In the genomic region with DNA sequence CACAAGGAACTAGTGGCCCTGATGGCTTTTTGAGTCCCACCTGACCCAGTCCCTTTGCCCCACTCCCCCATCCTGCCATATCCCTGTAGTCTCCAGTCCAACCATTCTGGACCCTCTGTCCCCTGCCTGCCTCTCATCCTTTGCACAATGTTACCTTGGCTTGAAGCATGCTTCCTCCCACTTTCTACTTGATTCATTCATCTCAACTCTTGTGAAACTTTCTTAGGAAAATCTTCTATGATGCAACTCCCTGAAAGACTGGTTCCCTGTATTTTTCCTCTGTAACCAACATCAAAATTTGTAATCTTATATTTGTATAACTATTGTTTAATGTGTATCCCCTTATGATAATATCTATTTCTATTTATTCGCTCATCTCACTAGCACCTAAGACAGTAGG, we compare ENCODE assay signal across 30 cellular contexts.
DNase-seq lines count a peak whose midpoint lies in the region; ATAC-seq and TF ChIP-seq lines count a peak whose summit lies in the region.
"Had no signal": no experiment of that assay in that cellular context is flagged by ENCODE, and none has a peak within 500 bp of the region (broad histone marks: within the 10 kb centered on the region; RNA-seq: fewer than 3 reads in every experiment).

No MANE protein-coding gene starts in this region.

- no peaks in the 10 kb centered on the region for H3K79me1 ChIP-seq in IMR-90 (ENCODE audit: low read depth in 1 of 2, low read length in 2 of 2)

- dilution Hi-C loops in IMR-90 (cut with HindIII; ENCODE audit: low sequenced_read_pairs, unreplicated experiment): no loop called here

- no peak overlapping the region for H3K56ac ChIP-seq in IMR-90 (ENCODE audit: extremely low read depth, insufficient read depth, low read length)

- H3K9me3 ChIP-seq in Caco-2: 0 out of 2 replicates have a peak, but pooled peaks cover 6% of the 10 kb centered on the region
- no peaks in the 10 kb centered on the region for H3K9me3 ChIP-seq in IMR-90 (ENCODE audit: control insufficient read depth, insufficient read depth, low read length)
- H3K9me3 ChIP-seq in transverse colon: no peaks in the 10 kb centered on the region
- H3K9me3 ChIP-seq: BLaER1, SJCRH30 had no signal

- POLR2A ChIA-PET in Caco-2 (lab: Charles Lee) (no interaction called here), IMR-90 (lab: Charles Lee; ENCODE audit: unreplicated experiment) (no interaction called here), T-cell (lab: Charles Lee) (no interaction called here)

- ATAC-seq in IMR-90 (ENCODE audit: low read depth) (no peak), T-cell (replicated peaks in 1 of 4) (no peak), GM21619 (IDR thresholded peaks at IDR 0.05; ENCODE audit: unreplicated experiment) (no peak)
- ATAC-seq: GM12878, GM23338, HepG2, K562, Right ventricle myocardium inferior, SK-N-SH treated with all-trans-retinoic acid at 6 μM for 48 hours had no signal

- no peak overlapping the region for H3K4me2 ChIP-seq in IMR-90 (ENCODE audit: low read depth, low read length)
- H3K4me2 ChIP-seq: BLaER1, GM23338, PC-9 had no signal

- H3K27ac Mint-ChIP-seq in Caco-2 (ENCODE audit: unreplicated experiment): peak overlapping the region; percentile 7
- peak overlapping the region in 2 of 5 experiments; percentile 45 to 88 for H3K27ac Mint-ChIP-seq in brain
- no peak overlapping the region for H3K27ac Mint-ChIP-seq in T-cell
- H3K27ac Mint-ChIP-seq: CD4-positive, alpha-beta T cell; GM23338; HFFc6 had no signal

- H3K27ac ChIP-seq in IMR-90 (ENCODE audit: insufficient read depth, low read length) (no peak overlapping the region), transverse colon (no peak overlapping the region)
- H3K27ac ChIP-seq: BLaER1, PC-9, SJCRH30 had no signal

- no peak overlapping the region for H4K5ac ChIP-seq in IMR-90 (ENCODE audit: low read depth, low read length)

- no peak for TF ChIP-seq EP300 in transverse colon (IDR thresholded peaks at IDR 0.05; ENCODE audit: low read depth)

- TF ChIP-seq POLR2A in IMR-90 (IDR thresholded peaks at IDR 0.05; ENCODE audit: low read depth, low read length) (no peak), transverse colon (IDR thresholded peaks at IDR 0.05) (no peak)

- H4K91ac ChIP-seq in IMR-90 (ENCODE audit: insufficient read depth, low read depth, low read length): no peak overlapping the region

- no peak overlapping the region for H2AK9ac ChIP-seq in IMR-90 (replicated peaks; ENCODE audit: low read depth, low read length, poor library complexity)

- H3K9ac ChIP-seq in IMR-90 (ENCODE audit: low read depth, low read length): no peak overlapping the region
- H3K9ac ChIP-seq: BLaER1 had no signal

- H2BK20ac ChIP-seq in IMR-90 (ENCODE audit: low read depth, low read length): no peak overlapping the region

- H3K14ac ChIP-seq in IMR-90 (replicated peaks; ENCODE audit: low read depth, low read length): no peak overlapping the region

- peaks cover 14% of the 10 kb centered on the region for H3K4me1 ChIP-seq in Caco-2
- no peaks in the 10 kb centered on the region for H3K4me1 ChIP-seq in IMR-90 (ENCODE audit: control insufficient read depth, insufficient read depth, low read length)
- no peaks in the 10 kb centered on the region for H3K4me1 ChIP-seq in transverse colon
- H3K4me1 ChIP-seq: BLaER1, SJCRH30 had no signal

- no peak for TF ChIP-seq RAD21 in IMR-90 (IDR thresholded peaks at IDR 0.05; ENCODE audit: low read length)

- CTCF ChIA-PET in Caco-2 (lab: Charles Lee) (no interaction called here), IMR-90 (lab: Yijun Ruan, JAX) (no interaction called here), T-cell (lab: Charles Lee) (no interaction called here)

- H3K36me3 ChIP-seq in Caco-2 (ENCODE audit: control insufficient read depth, insufficient read depth, low read length): no peaks in the 10 kb centered on the region
- no peaks in the 10 kb centered on the region for H3K36me3 ChIP-seq in IMR-90 (ENCODE audit: control insufficient read depth, insufficient read depth, low read length)
- no peaks in the 10 kb centered on the region for H3K36me3 ChIP-seq in transverse colon
- H3K36me3 ChIP-seq: BLaER1, SJCRH30 had no signal

- H3K27me3 ChIP-seq in Caco-2 (replicated peaks; ENCODE audit: control insufficient read depth, insufficient read depth, low read length): no peaks in the 10 kb centered on the region
- no peaks in the 10 kb centered on the region for H3K27me3 ChIP-seq in IMR-90 (ENCODE audit: control insufficient read depth, insufficient read depth, low read length)
- H3K27me3 ChIP-seq in transverse colon: no peaks in the 10 kb centered on the region
- H3K27me3 ChIP-seq: BLaER1, SJCRH30 had no signal

- H3K27me3 Mint-ChIP-seq in Caco-2 (ENCODE audit: insufficient read depth, unreplicated experiment) (no peaks in the 10 kb centered on the region), brain (no peaks in the 10 kb centered on the region), T-cell (no peaks in the 10 kb centered on the region)
- H3K27me3 Mint-ChIP-seq: CD4-positive, alpha-beta T cell had no signal

- no peak overlapping the region for H3K23ac ChIP-seq in IMR-90 (ENCODE audit: low read depth, low read length)

- peaks cover 10% of the 10 kb centered on the region for H3K9me3 Mint-ChIP-seq in Caco-2 (ENCODE audit: unreplicated experiment)
- H3K9me3 Mint-ChIP-seq in brain: no peaks in the 10 kb centered on the region
- H3K9me3 Mint-ChIP-seq in T-cell: peaks cover 4 to 12% (median 6%) of the 10 kb centered on the region in 3 donors
- H3K9me3 Mint-ChIP-seq: CD4-positive, alpha-beta T cell; GM23338; H9 had no signal

- no peak overlapping the region for H3K4ac ChIP-seq in IMR-90 (ENCODE audit: low read depth, low read length)

- no peak for TF ChIP-seq CTCF in Caco-2 (IDR thresholded peaks at IDR 0.05; ENCODE audit: insufficient read depth in 1 of 2, low read depth in 1 of 2, low read length in 1 of 2, severe bottlenecking in 1 of 2, unreplicated experiment in 1 of 2)
- no peak for TF ChIP-seq CTCF in IMR-90 (conservative IDR thresholded peaks at IDR 0.05; ENCODE audit: low read depth, low read length)
- TF ChIP-seq CTCF in brain (conservative IDR thresholded peaks at IDR 0.05): no peak
- TF ChIP-seq CTCF in fibroblast of pulmonary artery (IDR thresholded peaks at IDR 0.05; ENCODE audit: low read length, missing control alignments): no peak
- TF ChIP-seq CTCF in transverse colon (IDR thresholded peaks at IDR 0.05): no peak

- no peak overlapping the region for H2BK120ac ChIP-seq in IMR-90 (ENCODE audit: low read depth, low read length)

- H3K9me1 ChIP-seq in IMR-90 (ENCODE audit: insufficient read depth, low read length): no peaks in the 10 kb centered on the region

- WGBS in IMR-90 (ENCODE audit: extremely low coverage in 2 of 2, insufficient read length in 1 of 2), 2 experiments: no CpG with 5 or more reads among the region's 1 CpG
- 90 to 98% methylated on average over 1 of the region's 1 CpG for WGBS in transverse colon (ENCODE audit: low coverage in 1 of 2), 2 donors

- no peak overlapping the region for H3K18ac ChIP-seq in IMR-90 (ENCODE audit: low read depth, low read length)

- no peak overlapping the region for H2BK5ac ChIP-seq in IMR-90 (ENCODE audit: low read depth, low read length, poor library complexity, severe bottlenecking)

- H3K4me1 Mint-ChIP-seq in Caco-2 (ENCODE audit: low read depth, unreplicated experiment) (peaks cover 17% of the 10 kb centered on the region), brain (peaks cover 29% of the 10 kb centered on the region), T-cell (no peaks in the 10 kb centered on the region)
- H3K4me1 Mint-ChIP-seq: GM23338, H9 had no signal

- H3K36me3 Mint-ChIP-seq in Caco-2 (ENCODE audit: insufficient read depth, unreplicated experiment) (no peaks in the 10 kb centered on the region), brain (no peaks in the 10 kb centered on the region), T-cell (no peaks in the 10 kb centered on the region)

- no peaks in the 10 kb centered on the region for H4K20me1 ChIP-seq in IMR-90 (ENCODE audit: insufficient read depth, low read length)
- H4K20me1 ChIP-seq: BLaER1 had no signal

- in situ Hi-C loops in IMR-90 (cut with MboI; ENCODE audit: low sequenced_read_pairs): no loop called here
- in situ Hi-C loops in transverse colon (cut with MboI; ENCODE audit: low pct_ligation_motif_present in 1 of 4, low pct_unique_long_range_greater_than_20kb in 1 of 4, low sequenced_read_pairs in 3 of 4): no loop called here

- H2BK15ac ChIP-seq in IMR-90 (ENCODE audit: low read depth, low read length): no peak overlapping the region

- no peak overlapping the region for H2AFZ ChIP-seq in IMR-90 (replicated peaks; ENCODE audit: low read length, poor library complexity)
- H2AFZ ChIP-seq: GM23338, PC-9 had no signal

- intact Hi-C loops in Caco-2 (cut with micrococcal nuclease; ENCODE audit: unreplicated experiment): no loop called here
- intact Hi-C loops in IMR-90 (cut with micrococcal nuclease): no loop called here
- intact Hi-C loops in transverse colon (cut with DNase I; ENCODE audit: low total_unique reads): no loop called here

- H3K4me3 ChIP-seq in Caco-2 (ENCODE audit: low read depth, low read length) (no peak overlapping the region), IMR-90 (ENCODE audit: insufficient read depth, low read depth, low read length) (no peak overlapping the region), fibroblast of pulmonary artery (replicated peaks; ENCODE audit: low read depth, low read length) (no peak overlapping the region), transverse colon (no peak overlapping the region)
- H3K4me3 ChIP-seq: BLaER1, GM12878, GM23338, K562, PC-9, SJCRH30 had no signal

- no peak overlapping the region for H2AK5ac ChIP-seq in IMR-90 (ENCODE audit: low read depth, low read length)

- no peak overlapping the region for H4K8ac ChIP-seq in IMR-90 (ENCODE audit: low read depth in 2 of 2, low read length in 2 of 2)

- DNase-seq in Caco-2 (no peak), IMR-90 (no peak), fibroblast of pulmonary artery (ENCODE audit: low read depth) (peak; percentile 0), T-cell (no peak), transverse colon (no peak)
- DNase-seq: CD4-positive, alpha-beta T cell; DMS79; EL; GDM1; H9; HFFc6; Kasumi-1; MV-4-11; NCI-H1105; NCI-H1436 treated with DMSO at 0.1 percent for 48 hours; NCI-H187 treated with DMSO at 0.1 percent for 48 hours; NCI-H524 treated with DMSO at 0.1 percent for 48 hours; NCI-H82; NK-92 treated with Interleukin-12 subunit alpha and Interleukin-12 subunit beta, amount 100 ng/mL, for 24 hours; PC-9; SJCRH30 had no signal

- BruUV-seq in Caco-2 (replicated peaks; lab: Mats Ljungman, UMichigan): no TSS peak
- BruUV-seq in IMR-90 (replicated peaks; lab: Mats Ljungman, UMichigan): no TSS peak

- H3K4me3 Mint-ChIP-seq in Caco-2 (ENCODE audit: unreplicated experiment) (no peak overlapping the region), brain (peak overlapping the region in 3 of 5 experiments; percentile 3 to 72 (median 10)), T-cell (no peak overlapping the region)
- H3K4me3 Mint-ChIP-seq: CD4-positive, alpha-beta T cell; GM23338; H9; HFFc6 had no signal

TF ChIP-seq in IMR-90, 13 proteins besides CTCF, POLR2A, EP300 and RAD21 (continues in another document):
- TF ChIP-seq MAFK (IDR thresholded peaks at IDR 0.05; ENCODE audit: low read depth, low read length) (no peak), CHD1 (IDR thresholded peaks at IDR 0.05; ENCODE audit: low read depth, low read length) (no peak), MAZ (IDR thresholded peaks at IDR 0.05; ENCODE audit: borderline replicate concordance, low read depth, low read length) (no peak)

Comparison
In these comparisons a context has a peak if more than half of its experiments do, and no peak if none do; other contexts are left out.
1. H3K4me3 Mint-ChIP-seq: peak in brain (3 of 5); none in Caco-2 (single experiment) and T-cell (0 of 3).